In the genomic region with DNA sequence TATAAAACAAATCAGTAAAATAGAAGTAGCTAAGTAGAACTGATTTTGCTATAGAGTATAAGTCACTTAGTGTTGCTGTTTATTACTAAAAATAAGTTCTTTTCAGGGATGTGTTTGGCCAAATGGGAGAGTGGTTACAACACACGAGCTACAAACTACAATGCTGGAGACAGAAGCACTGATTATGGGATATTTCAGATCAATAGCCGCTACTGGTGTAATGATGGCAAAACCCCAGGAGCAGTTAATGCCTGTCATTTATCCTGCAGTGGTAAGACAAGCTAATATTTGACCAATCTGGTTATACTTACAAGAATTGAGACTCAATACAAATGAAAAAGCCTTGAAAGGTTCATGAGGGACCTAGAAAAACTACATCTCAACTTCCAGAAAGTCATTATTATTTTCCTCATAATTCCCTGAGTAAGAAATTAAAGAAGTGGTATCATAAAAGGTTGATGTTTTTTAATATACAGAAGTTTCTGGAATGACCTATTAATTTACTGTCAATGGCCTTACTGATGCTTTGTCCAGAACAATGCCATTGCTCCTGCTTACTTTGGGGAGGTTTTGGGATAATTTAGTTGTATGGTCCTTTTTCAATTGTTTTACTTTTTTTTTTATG, we compare ENCODE assay signal across 22 cellular contexts. TPM values are rescaled to one million over a fixed set of nuclear protein-coding genes. Genes with fewer than 3 reads are reported as not detected.
"Had no signal": no experiment of that assay in that cellular context is flagged by ENCODE, and none has a peak within 500 bp of the region (broad histone marks: within the 10 kb centered on the region; RNA-seq: fewer than 3 reads in every experiment).

No MANE protein-coding gene starts in this region.

- DNase-seq: activated B cell treated with CpG ODN at 0.5 μM for 24 hours; activated CD4-positive, alpha-beta T cell treated with anti-CD3 and anti-CD28 coated beads for 36 hours; activated CD4-positive, alpha-beta T cell treated with anti-CD3 and anti-CD28 coated beads, Interleukin-2, amount 50 U/mL, for 4 hours; activated CD8-positive, alpha-beta memory T cell treated with anti-CD3 and anti-CD28 coated beads, Interleukin-2, amount 50 U/mL, for 48 hours; activated naive CD4-positive, alpha-beta T cell treated with Interleukin-2 at 50 U/mL for 16 hours; activated naive CD8-positive, alpha-beta T cell treated with anti-CD3 and anti-CD28 coated beads, Interleukin-2, amount 10 ng/mL, durations not matched to agents 7 days and 5 days; activated T-cell treated with anti-CD3 and anti-CD28 coated beads, Interleukin-2, amount 50 U/mL, for 4 hours; cortex of kidney; heart left ventricle; islet precursor cell; left cardiac atrium; naive thymus-derived CD8-positive, alpha-beta T cell; retina; stimulated activated CD4-positive, alpha-beta T cell treated with anti-CD3 and anti-CD28 coated beads, Interleukin-4, amount 100 ng/mL, for 1 hour; stimulated activated naive CD4-positive, alpha-beta T cell treated with Interleukin-2 at 50 U/mL for 16 hours; thyroid gland had no signal

- ATAC-seq: activated CD4-positive, alpha-beta T cell treated with anti-CD3 and anti-CD28 coated beads for 36 hours; activated T-cell treated with anti-CD3 and anti-CD28 coated beads, Interleukin-2, amount 50 U/mL, for 4 hours; heart left ventricle; left cardiac atrium; naive thymus-derived CD8-positive, alpha-beta T cell had no signal

- H3K4me2 ChIP-seq: neural progenitor cell had no signal

- H3K4me3 ChIP-seq: cardiac muscle cell, lung, neural progenitor cell, thyroid gland had no signal

- H3K9ac ChIP-seq: neural progenitor cell had no signal

- H3K36me3 ChIP-seq: cardiac muscle cell, neural progenitor cell, thyroid gland had no signal

- H3K27ac ChIP-seq: cardiac muscle cell, neural progenitor cell, thyroid gland had no signal

- H3K27me3 ChIP-seq: cardiac muscle cell, heart left ventricle, neural progenitor cell, thyroid gland had no signal

- H3K4me1 ChIP-seq: thyroid gland had no signal

- H3K9me3 ChIP-seq: heart left ventricle, thyroid gland had no signal

RNA-seq across cellular contexts. Expression of gene LYZ, which starts 1.9 kb away (rescaled TPM):
- total RNA-seq: activated CD4-positive, alpha-beta T cell treated with anti-CD3 and anti-CD28 coated beads for 36 hours; activated CD8-positive, alpha-beta memory T cell treated with anti-CD3 and anti-CD28 coated beads for 36 hours; epithelial cell of proximal tubule; fibroblast of villous mesenchyme had no signal
